2 cellular contexts compared by ENCODE assay signal in genomic region chr15:28727026-28727425, GRCh38. TPM values are rescaled to one million over a fixed set of nuclear protein-coding genes. Genes with fewer than 3 reads are reported as not detected.
"Had no signal": no experiment of that assay in that cellular context is flagged by ENCODE, and none has a peak within 500 bp of the region (broad histone marks: within the 10 kb centered on the region; RNA-seq: fewer than 3 reads in every experiment).

No MANE protein-coding gene starts in this region.

RNA-seq across cellular contexts. Expression of gene GOLGA8M, which starts 14.8 kb away (rescaled TPM):
- total RNA-seq: stomach, suprapubic skin had no signal
- polyA plus RNA-seq: stomach had no signal
